ENCODE assay signal across 8 cellular contexts in genomic region chr22:39518124-39518786, GRCh38. TPM values are rescaled to one million over a fixed set of nuclear protein-coding genes. Genes with fewer than 3 reads are reported as not detected.
DNase-seq lines count a peak whose midpoint lies in the region; ATAC-seq and TF ChIP-seq lines count a peak whose summit lies in the region.

No MANE protein-coding gene starts in this region.

- no peaks in the 10 kb centered on the region for H3K9me3 Mint-ChIP-seq in activated T-cell treated with anti-CD3 and anti-CD28 coated beads, Interleukin-2, amount 50 U/mL, for 72 hours
- H3K9me3 Mint-ChIP-seq in activated B cell treated with CpG ODN at 0.5 μM for 24 hours, result no peaks in the 10 kb centered on the region

- TF ChIP-seq CTCF in activated B cell treated with CpG ODN at 0.5 μM for 24 hours (IDR thresholded peaks at IDR 0.05), result no peak
- TF ChIP-seq CTCF in suprapubic skin (IDR thresholded peaks at IDR 0.05), result no peak

- ATAC-seq in activated T-cell treated with anti-CD3 and anti-CD28 coated beads, Interleukin-2, amount 50 U/mL, for 72 hours (replicated peaks in 1 of 2), result no peak
- ATAC-seq in activated B cell treated with CpG ODN at 0.5 μM for 24 hours (ENCODE audit: low read depth) (no peak), HG02938 (IDR thresholded peaks at IDR 0.05; ENCODE audit: unreplicated experiment) (no peak)

- H3K27ac ChIP-seq in iPS-18a (ENCODE audit: low read length), result no peak overlapping the region
- H3K27ac ChIP-seq in suprapubic skin, result peak overlapping the region; percentile 100

- H3K36me3 Mint-ChIP-seq in activated T-cell treated with anti-CD3 and anti-CD28 coated beads, Interleukin-2, amount 50 U/mL, for 72 hours (ENCODE audit: insufficient read depth in 2 of 2), result peaks cover 30 to 42% of the 10 kb centered on the region in 2 donors
- H3K36me3 Mint-ChIP-seq in activated B cell treated with CpG ODN at 0.5 μM for 24 hours (ENCODE audit: low read depth), result peaks cover 68% of the 10 kb centered on the region

- H3K36me3 ChIP-seq in iPS-18a (ENCODE audit: control insufficient read depth, low read depth, low read length), result peaks cover 58% of the 10 kb centered on the region
- peaks cover 55% of the 10 kb centered on the region for H3K36me3 ChIP-seq in suprapubic skin

- no peak for TF ChIP-seq EP300 in suprapubic skin (IDR thresholded peaks at IDR 0.05)

- no peaks in the 10 kb centered on the region for H3K9me3 ChIP-seq in iPS-18a (ENCODE audit: control insufficient read depth, low read depth, low read length)
- H3K9me3 ChIP-seq in suprapubic skin, result no peaks in the 10 kb centered on the region

- DNase-seq in activated T-cell treated with anti-CD3 and anti-CD28 coated beads, Interleukin-2, amount 50 U/mL, for 72 hours, result no peak
- no peak for DNase-seq in activated T-cell treated with anti-CD3 and anti-CD28 coated beads, Interleukin-2, amount 50 U/mL, for 1 hour
- DNase-seq in activated B cell treated with CpG ODN at 0.5 μM for 24 hours (no peak), suprapubic skin (ENCODE audit: low spot score in 2 of 2) (no peak), amniotic stem cell (lab: John Stamatoyannopoulos, UW) (no peak), Ammon's horn (ENCODE audit: low spot score) (no peak)

- peak overlapping the region; percentile 90 to 91 for H3K4me3 Mint-ChIP-seq in activated T-cell treated with anti-CD3 and anti-CD28 coated beads, Interleukin-2, amount 50 U/mL, for 72 hours
- H3K4me3 Mint-ChIP-seq in activated B cell treated with CpG ODN at 0.5 μM for 24 hours, result peak overlapping the region; percentile 91

- H3K27me3 Mint-ChIP-seq in activated T-cell treated with anti-CD3 and anti-CD28 coated beads, Interleukin-2, amount 50 U/mL, for 72 hours (ENCODE audit: low read depth), result no peaks in the 10 kb centered on the region
- peaks cover 2% of the 10 kb centered on the region for H3K27me3 Mint-ChIP-seq in activated B cell treated with CpG ODN at 0.5 μM for 24 hours

- intact Hi-C loops in activated B cell treated with CpG ODN at 0.5 μM for 24 hours (cut with micrococcal nuclease), result no loop called here

- 61% methylated on average over 5 of the region's 5 CpGs for WGBS in suprapubic skin

- no peak overlapping the region for H3K9ac ChIP-seq in iPS-18a (ENCODE audit: low read length)

- peak overlapping the region; percentile 96 for H3K27ac Mint-ChIP-seq in activated T-cell treated with anti-CD3 and anti-CD28 coated beads, Interleukin-2, amount 50 U/mL, for 72 hours
- H3K27ac Mint-ChIP-seq in activated B cell treated with CpG ODN at 0.5 μM for 24 hours, result peak overlapping the region; percentile 98

- H3K4me1 ChIP-seq in iPS-18a (ENCODE audit: control insufficient read depth, low read depth, low read length) (peaks cover 11% of the 10 kb centered on the region), suprapubic skin (peaks cover 37% of the 10 kb centered on the region)

- peak overlapping the region; percentile 99 for H3K4me3 ChIP-seq in iPS-18a (ENCODE audit: low read length)
- H3K4me3 ChIP-seq in suprapubic skin, result no peak overlapping the region

- POLR2A ChIA-PET in activated B cell treated with CpG ODN at 0.5 μM for 24 hours (lab: Charles Lee), result interaction anchor here (0.9 to 3.6 kb wide), 7 partner anchors 10 to 369 kb away, joined by 3 to 20 read pairs (median 4); partner anchors contain the start of genes MIEF1 and TAB1

- TF ChIP-seq POLR2A in suprapubic skin (IDR thresholded peaks at IDR 0.05), result no peak

- CTCF ChIA-PET in activated B cell treated with CpG ODN at 0.5 μM for 24 hours (lab: Charles Lee), result interaction anchor here (1.1 to 4.9 kb wide), 6 partner anchors 11 to 506 kb away, joined by 3 to 33 read pairs (median 4); partner anchors contain the start of gene TAB1

- peaks cover 55% of the 10 kb centered on the region for H3K4me1 Mint-ChIP-seq in activated T-cell treated with anti-CD3 and anti-CD28 coated beads, Interleukin-2, amount 50 U/mL, for 72 hours (ENCODE audit: low read depth)
- H3K4me1 Mint-ChIP-seq in activated B cell treated with CpG ODN at 0.5 μM for 24 hours, result peaks cover 49% of the 10 kb centered on the region

- H3K27me3 ChIP-seq in iPS-18a (ENCODE audit: control insufficient read depth, insufficient read depth, low read length) (peaks cover 48% of the 10 kb centered on the region), suprapubic skin (no peaks in the 10 kb centered on the region)

RNA-seq across cellular contexts. Expression of gene ATF4, which starts 2.1 kb away (rescaled TPM):
- 100 to 1,000 TPM; 779 to 836 TPM for total RNA-seq in activated T-cell treated with anti-CD3 and anti-CD28 coated beads, Interleukin-2, amount 50 U/mL, for 72 hours
- total RNA-seq in activated B cell treated with CpG ODN at 0.5 μM for 24 hours (363 and 368 TPM in 2 replicates), suprapubic skin (100 to 1,000 TPM; 234 to 335 (median 284) TPM)

RNA-seq across cellular contexts. Expression of gene RPS19BP1, which starts 14.3 kb away (rescaled TPM):
- 10 to 100 TPM; 78.3 to 82.0 TPM for total RNA-seq in activated T-cell treated with anti-CD3 and anti-CD28 coated beads, Interleukin-2, amount 50 U/mL, for 72 hours
- total RNA-seq in activated B cell treated with CpG ODN at 0.5 μM for 24 hours (67.7 and 79.0 TPM in 2 replicates), suprapubic skin (10 to 100 TPM; 61.2 to 89.5 (median 80.6) TPM)

RNA-seq across cellular contexts. Expression of gene MIEF1, which starts 16.2 kb away (rescaled TPM):
- total RNA-seq in activated T-cell treated with anti-CD3 and anti-CD28 coated beads, Interleukin-2, amount 50 U/mL, for 72 hours, result 10 to 100 TPM; 49.5 to 58.3 TPM
- total RNA-seq in activated B cell treated with CpG ODN at 0.5 μM for 24 hours (38.2 and 41.3 TPM in 2 replicates), suprapubic skin (10 to 100 TPM; 19.2 to 23.6 (median 23.4) TPM)

RNA-seq across cellular contexts. Expression of gene CACNA1I, which starts 52.3 kb away (rescaled TPM):
- total RNA-seq in activated T-cell treated with anti-CD3 and anti-CD28 coated beads, Interleukin-2, amount 50 U/mL, for 72 hours, result under 1 TPM; 0.34 to 0.58 TPM
- total RNA-seq in activated B cell treated with CpG ODN at 0.5 μM for 24 hours (not detected in 2 replicates), suprapubic skin (under 1 TPM in 3 of 4 donors, not detected in 1; 0.08 to 0.80 (median 0.17) TPM)
